Comparison of ENCODE assay signal across 9 cellular contexts in the genomic region with DNA sequence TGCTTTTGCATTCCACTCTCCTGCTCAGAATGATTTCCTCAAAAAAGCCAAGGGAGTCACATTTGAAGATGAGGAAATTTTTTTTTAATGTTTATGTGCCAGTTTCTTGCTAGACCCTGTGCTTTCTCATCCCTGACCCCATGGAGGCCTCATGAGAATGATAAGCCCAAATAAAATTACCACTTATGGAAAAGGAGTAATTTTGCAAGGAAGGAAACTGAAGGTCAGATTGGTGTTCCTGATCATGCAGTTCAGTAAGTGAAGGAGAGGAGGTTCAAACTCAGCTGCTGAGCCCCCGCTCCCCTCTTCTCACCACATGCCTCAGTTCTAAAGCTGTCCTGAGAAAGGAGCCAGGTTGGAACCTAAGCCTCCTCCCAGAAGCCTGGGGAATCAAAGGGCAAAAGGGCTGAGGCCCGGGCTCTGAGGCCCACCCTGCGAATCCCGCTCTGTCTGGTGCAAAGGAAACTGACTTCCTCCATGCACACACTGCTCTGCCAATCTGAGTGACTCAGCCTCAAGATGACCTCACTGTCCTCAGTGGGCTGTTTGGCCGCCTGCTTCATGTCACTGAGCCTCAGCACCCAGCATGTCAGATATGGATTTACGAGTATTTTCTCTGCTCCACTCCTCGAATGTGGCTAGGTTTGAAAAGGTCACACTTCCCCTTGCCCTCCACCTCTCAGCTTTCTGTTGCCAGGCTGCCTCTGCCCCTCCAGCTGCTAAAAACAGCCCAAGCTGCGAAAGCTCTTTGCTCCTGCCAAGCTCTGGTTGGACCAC. TPM values are rescaled to one million over a fixed set of nuclear protein-coding genes. Genes with fewer than 3 reads are reported as not detected.
DNase-seq lines count a peak whose midpoint lies in the region; ATAC-seq, FAIRE-seq and TF ChIP-seq lines count a peak whose summit lies in the region.
"Had no signal": no experiment of that assay in that cellular context is flagged by ENCODE, and none has a peak within 500 bp of the region (broad histone marks: within the 10 kb centered on the region; RNA-seq: fewer than 3 reads in every experiment).

No MANE protein-coding gene starts in this region.

- H3K4me2 ChIP-seq in endothelial cell of umbilical vein (ENCODE audit: insufficient read depth, low read length), result peak overlapping the region; percentile 33

- TF ChIP-seq CTCF in Peyer's patch (IDR thresholded peaks at IDR 0.05), result no peak
- TF ChIP-seq CTCF in endothelial cell of umbilical vein (IDR thresholded peaks at IDR 0.05; ENCODE audit: extremely low read depth in 1 of 2, insufficient read depth in 1 of 2, low read depth in 1 of 2, low read length in 2 of 2), result no peak
- TF ChIP-seq CTCF in uterus (IDR thresholded peaks at IDR 0.05), result no peak

- DNase-seq in EH (ENCODE audit: low read depth) (peak; percentile 94), Peyer's patch (peak in 2 of 3 donors; percentile 69 to 84), endothelial cell of umbilical vein (ENCODE audit: low read depth, low spot score) (peak; percentile 95), uterus (peak; percentile 79 to 91), hippocampal formation (lab: John Stamatoyannopoulos, UW) (no peak)

- dilution Hi-C loops in endothelial cell of umbilical vein (cut with MboI; ENCODE audit: extremely low pct_ligation_motif_present, low sequenced_read_pairs), result no loop called here

- H3K36me3 ChIP-seq in Peyer's patch, result no peaks in the 10 kb centered on the region
- H3K36me3 ChIP-seq in endothelial cell of umbilical vein (ENCODE audit: control insufficient read depth in 2 of 2, extremely low read depth in 1 of 2, insufficient read depth in 2 of 2, low read length in 2 of 2), result no peaks in the 10 kb centered on the region
- H3K36me3 ChIP-seq in muscle layer of colon (ENCODE audit: insufficient read depth, low read length), result no peaks in the 10 kb centered on the region
- no peaks in the 10 kb centered on the region for H3K36me3 ChIP-seq in uterus

- H3K9me1 ChIP-seq in endothelial cell of umbilical vein (replicated peaks; ENCODE audit: control insufficient read depth, extremely low read depth, insufficient read depth, low read length), result no peaks in the 10 kb centered on the region

- H3K27ac ChIP-seq in Peyer's patch (peak overlapping the region; percentile 30 to 84 (median 68)), endothelial cell of umbilical vein (ENCODE audit: insufficient read depth, low read depth, low read length) (peak overlapping the region; percentile 98), muscle layer of colon (ENCODE audit: low read depth, low read length) (peak overlapping the region; percentile 96), uterus (peak overlapping the region; percentile 95)

- H3K4me1 ChIP-seq in Peyer's patch (peaks cover 0 to 21% (median 4%) of the 10 kb centered on the region in 4 donors), endothelial cell of umbilical vein (ENCODE audit: control insufficient read depth, extremely low read depth, insufficient read depth, low read length) (peaks cover 43% of the 10 kb centered on the region), muscle layer of colon (ENCODE audit: insufficient read depth, low read length) (peaks cover 49% of the 10 kb centered on the region), uterus (peaks cover 0 to 6% of the 10 kb centered on the region in 2 donors)

- H3K79me2 ChIP-seq in endothelial cell of umbilical vein (ENCODE audit: control insufficient read depth, insufficient read depth, low read length), result no peaks in the 10 kb centered on the region

- peak overlapping the region; percentile 83 for H3K9ac ChIP-seq in endothelial cell of umbilical vein (replicated peaks; ENCODE audit: extremely low read depth, insufficient read depth, low read length)
- peak overlapping the region; percentile 57 for H3K9ac ChIP-seq in muscle layer of colon (ENCODE audit: low read length)

- peak overlapping the region; percentile 5 for H2AFZ ChIP-seq in endothelial cell of umbilical vein (ENCODE audit: low read depth, low read length)

- no peaks in the 10 kb centered on the region for H3K27me3 ChIP-seq in Peyer's patch
- no peaks in the 10 kb centered on the region for H3K27me3 ChIP-seq in endothelial cell of umbilical vein (ENCODE audit: control insufficient read depth in 2 of 2, insufficient read depth in 2 of 2, low read length in 2 of 2)
- H3K27me3 ChIP-seq in muscle layer of colon (ENCODE audit: control insufficient read depth in 1 of 2, insufficient read depth in 2 of 2, low read length in 2 of 2), result no peaks in the 10 kb centered on the region
- no peaks in the 10 kb centered on the region for H3K27me3 ChIP-seq in uterus

- no TSS peak for BruUV-seq in endothelial cell of umbilical vein (replicated peaks; lab: Mats Ljungman, UMichigan)

- TF ChIP-seq POLR2A in Peyer's patch (IDR thresholded peaks at IDR 0.05) (no peak), endothelial cell of umbilical vein (IDR thresholded peaks at IDR 0.05; ENCODE audit: low read depth, low read length) (no peak), uterus (IDR thresholded peaks at IDR 0.05) (peak in 1 of 2 donors; percentile 43)

- CTCF ChIA-PET in endothelial cell of umbilical vein (lab: Charles Lee), result interaction anchor here (1.0 to 2.7 kb wide), 10 partner anchors 9 to 166 kb away, joined by 3 to 11 read pairs (median 4); a partner anchor contains a TSS

- peak; percentile 99 for FAIRE-seq in endothelial cell of umbilical vein (lab: Jason Lieb, UNC)
- FAIRE-seq: frontal cortex had no signal

- no peak overlapping the region for H3K4me3 ChIP-seq in Peyer's patch
- H3K4me3 ChIP-seq in endothelial cell of umbilical vein (replicated peaks in 1 of 3; ENCODE audit: insufficient read depth in 1 of 3, low read depth in 1 of 3, low read length in 3 of 3), result peak overlapping the region in 1 of 3 experiments; percentile 6
- H3K4me3 ChIP-seq in muscle layer of colon (ENCODE audit: low read depth in 1 of 2, low read length in 2 of 2), result peak overlapping the region in 1 of 2 donors; percentile 38
- no peak overlapping the region for H3K4me3 ChIP-seq in uterus

- ATAC-seq in GM21737 (IDR thresholded peaks at IDR 0.05; ENCODE audit: unreplicated experiment), result no peak
- ATAC-seq in HG02571 (IDR thresholded peaks at IDR 0.05; ENCODE audit: unreplicated experiment), result no peak

- intact Hi-C loops in endothelial cell of umbilical vein (cut with micrococcal nuclease) (loop anchor here (1.0 to 5.0 kb wide), 7 partner anchors 19 to 226 kb away; a partner anchor contains a TSS), uterus (cut with DNase I; ENCODE audit: low total_unique reads) (no loop called here)

- POLR2A ChIA-PET in endothelial cell of umbilical vein (lab: Charles Lee), result interaction anchor here (0.6 to 1.7 kb wide), 4 partner anchors 19 to 813 kb away, joined by 3 to 8 read pairs (median 6); no protein-coding TSS in a partner anchor

- H3K9me3 ChIP-seq in Peyer's patch, result no peaks in the 10 kb centered on the region
- H3K9me3 ChIP-seq in endothelial cell of umbilical vein (replicated peaks; ENCODE audit: control insufficient read depth, insufficient read depth, low read length), result no peaks in the 10 kb centered on the region
- no peaks in the 10 kb centered on the region for H3K9me3 ChIP-seq in muscle layer of colon (ENCODE audit: low read length)
- no peaks in the 10 kb centered on the region for H3K9me3 ChIP-seq in uterus

- H4K20me1 ChIP-seq in endothelial cell of umbilical vein (replicated peaks; ENCODE audit: control insufficient read depth, extremely low read depth, insufficient read depth, low read length), result no peaks in the 10 kb centered on the region

TF ChIP-seq in endothelial cell of umbilical vein, 7 proteins besides CTCF, POLR2A, EP300 and RAD21:
- TF ChIP-seq MYC (IDR thresholded peaks at IDR 0.05; ENCODE audit: low read depth, low read length) (peak; percentile 25), JUN (IDR thresholded peaks at IDR 0.05; ENCODE audit: borderline replicate concordance, insufficient read depth, insufficient read length, low read depth) (peak; percentile 95), GATA2 (IDR thresholded peaks at IDR 0.05; ENCODE audit: insufficient read depth, insufficient read length, low read depth, low read length) (peak; percentile 90), POLR2AphosphoS5 (IDR thresholded peaks at IDR 0.05; ENCODE audit: insufficient read depth, low read depth, low read length) (peak; percentile 94), FOS (IDR thresholded peaks at IDR 0.05; ENCODE audit: borderline replicate concordance, insufficient read depth, low read length) (peak; percentile 95), EZH2 (IDR thresholded peaks at IDR 0.05; ENCODE audit: borderline replicate concordance, low read depth, low read length, severe bottlenecking) (no peak)
- TF ChIP-seq, protein P1, sequence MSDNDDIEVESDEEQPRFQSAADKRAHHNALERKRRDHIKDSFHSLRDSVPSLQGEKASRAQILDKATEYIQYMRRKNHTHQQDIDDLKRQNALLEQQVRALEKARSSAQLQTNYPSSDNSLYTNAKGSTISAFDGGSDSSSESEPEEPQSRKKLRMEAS (IDR thresholded peaks at IDR 0.05; ENCODE audit: insufficient read depth, insufficient read length), result peak; percentile 11

RNA-seq across cellular contexts. Expression of a gene that starts 56.9 kb away (rescaled TPM):
- total RNA-seq in Peyer's patch (100 to 1,000 TPM; 116 to 533 (median 439) TPM), endothelial cell of umbilical vein (595 and 670 TPM in 2 replicates), uterus (100 to 1,000 TPM in 3 of 4 donors, 10 to 100 TPM in 1; 52.4 to 283 (median 148) TPM)
- polyA plus RNA-seq in endothelial cell of umbilical vein, result 479 and 516 TPM in 2 replicates
- 267 and 270 TPM in 2 replicates for polyA plus RNA-seq in endothelial cell of umbilical vein (2011; cell fraction: cytosol; rRNA removed)
- 3,546 and 4,297 TPM in 2 replicates for polyA plus RNA-seq in endothelial cell of umbilical vein (2011; cell fraction: nucleus; rRNA removed)
- 427 and 466 TPM in 2 replicates for polyA plus RNA-seq in endothelial cell of umbilical vein (2012)
- polyA minus RNA-seq in endothelial cell of umbilical vein, result 1,506 and 1,741 TPM in 2 replicates
- 139 TPM for polyA minus RNA-seq in endothelial cell of umbilical vein (2011; cell fraction: cytosol; rRNA and poly(A)+ RNA removed)
- polyA minus RNA-seq in endothelial cell of umbilical vein (2011; cell fraction: nucleus; rRNA and poly(A)+ RNA removed), result 3,042 and 3,714 TPM in 2 replicates

Comparison
In these comparisons a context has a peak if more than half of its experiments do, and no peak if none do; other contexts are left out.
1. DNase-seq: peak in EH (single experiment), Peyer's patch (2 of 3), endothelial cell of umbilical vein (single experiment) and uterus (2 of 2); none in hippocampal formation (0 of 2).
2. Peak in every context shown above with its lines, with median percentiles within 50 percentile points of each other: H3K27ac ChIP-seq.